In genomic region chr22:23233746-23234408, GRCh38 we compare ENCODE assay signal across 1 cellular context.
TF ChIP-seq lines count a peak whose summit lies in the region.

No MANE protein-coding gene starts in this region.

TF ChIP-seq in HEK293, 187 proteins besides CTCF, POLR2A, EP300 and RAD21 (continued from another document):
- TF ChIP-seq PRDM2 (tag by site-specific recombination; IDR thresholded peaks at IDR 0.05; ENCODE audit: borderline replicate concordance) (no peak), ZNF473 (tag by site-specific recombination; IDR thresholded peaks at IDR 0.05) (no peak), SALL2 (tag by site-specific recombination; IDR thresholded peaks at IDR 0.05; ENCODE audit: borderline replicate concordance) (no peak), ZNF658 (tag by site-specific recombination; IDR thresholded peaks at IDR 0.05) (no peak), ZNF621 (tag by site-specific recombination; IDR thresholded peaks at IDR 0.05) (no peak), ZNF16 (tag by site-specific recombination; IDR thresholded peaks at IDR 0.05; ENCODE audit: low read depth) (no peak), ZNF302 (tag by site-specific recombination; IDR thresholded peaks at IDR 0.05; ENCODE audit: low read depth) (no peak), ZNF10 (tag by site-specific recombination; IDR thresholded peaks at IDR 0.05) (no peak), ZNF175 (tag by site-specific recombination; IDR thresholded peaks at IDR 0.05) (no peak), ZNF48 (tag by site-specific recombination; IDR thresholded peaks at IDR 0.05) (no peak), EGR2 (tag by site-specific recombination; IDR thresholded peaks at IDR 0.05; ENCODE audit: low read depth) (peak; percentile 42; the same call in 1 of the 2 replicates), ZNF639 (tag by site-specific recombination; IDR thresholded peaks at IDR 0.05) (no peak), TSHZ1 (tag by site-specific recombination; IDR thresholded peaks at IDR 0.05; ENCODE audit: borderline replicate concordance) (no peak), ZNF239 (tag by site-specific recombination; IDR thresholded peaks at IDR 0.05) (no peak)
TF ChIP-seq in HEK293: peak in this region for 8.
